In genomic region chr3:53881691-53882593, GRCh38 we compare ENCODE assay signal across 1 cellular context.
TF ChIP-seq lines count a peak whose summit lies in the region.

A gene with protein sequence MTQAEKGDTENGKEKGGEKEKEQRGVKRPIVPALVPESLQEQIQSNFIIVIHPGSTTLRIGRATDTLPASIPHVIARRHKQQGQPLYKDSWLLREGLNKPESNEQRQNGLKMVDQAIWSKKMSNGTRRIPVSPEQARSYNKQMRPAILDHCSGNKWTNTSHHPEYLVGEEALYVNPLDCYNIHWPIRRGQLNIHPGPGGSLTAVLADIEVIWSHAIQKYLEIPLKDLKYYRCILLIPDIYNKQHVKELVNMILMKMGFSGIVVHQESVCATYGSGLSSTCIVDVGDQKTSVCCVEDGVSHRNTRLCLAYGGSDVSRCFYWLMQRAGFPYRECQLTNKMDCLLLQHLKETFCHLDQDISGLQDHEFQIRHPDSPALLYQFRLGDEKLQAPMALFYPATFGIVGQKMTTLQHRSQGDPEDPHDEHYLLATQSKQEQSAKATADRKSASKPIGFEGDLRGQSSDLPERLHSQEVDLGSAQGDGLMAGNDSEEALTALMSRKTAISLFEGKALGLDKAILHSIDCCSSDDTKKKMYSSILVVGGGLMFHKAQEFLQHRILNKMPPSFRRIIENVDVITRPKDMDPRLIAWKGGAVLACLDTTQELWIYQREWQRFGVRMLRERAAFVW (minus strand): TSS chr3:53882152. CDS start chr3:53882101, 51 bp downstream.

TF ChIP-seq in GM12878, 131 proteins besides CTCF, POLR2A, EP300 and RAD21 (continued from another document):
- TF ChIP-seq RUNX3 (IDR thresholded peaks at IDR 0.05; ENCODE audit: low read length) (0 out of 2 replicates have a peak, but pooled peaks have one; percentile 17), ETV6 (conservative IDR thresholded peaks at IDR 0.05 in 1 of 2, IDR thresholded peaks at IDR 0.05 in 1 of 2; ENCODE audit: borderline replicate concordance in 1 of 2, low read depth in 1 of 2) (peak in 1 of 2 experiments; percentile 54; a peak in 1 of 4 replicates), CBFB (IDR thresholded peaks at IDR 0.05; ENCODE audit: low read depth) (no peak; the same call in 1 of the 2 replicates), BACH1 (IDR thresholded peaks at IDR 0.05; ENCODE audit: borderline replicate concordance) (0 out of 2 replicates have a peak, but pooled peaks have one; percentile 29)
